In genomic region chr11:119305556-119306372, GRCh38 we compare ENCODE assay signal across 13 cellular contexts. TPM values are rescaled to one million over a fixed set of nuclear protein-coding genes. Genes with fewer than 3 reads are reported as not detected.
DNase-seq lines count a peak whose midpoint lies in the region; ATAC-seq and TF ChIP-seq lines count a peak whose summit lies in the region.
"Had no signal": no experiment of that assay in that cellular context is flagged by ENCODE, and none has a peak within 500 bp of the region (broad histone marks: within the 10 kb centered on the region; RNA-seq: fewer than 3 reads in every experiment).

No MANE protein-coding gene starts in this region.

- no peak for TF ChIP-seq POLR2A in stomach (IDR thresholded peaks at IDR 0.05)

- H3K79me2 ChIP-seq in PC-9 (ENCODE audit: low read depth): no peaks in the 10 kb centered on the region

- CTCF ChIA-PET in T-cell (lab: Charles Lee): interaction anchor here (0.6 to 2.0 kb wide), 6 partner anchors 10 to 1879 kb away, joined by 3 to 10 read pairs (median 6); no protein-coding TSS in a partner anchor
- CTCF ChIA-PET in PC-9 (lab: Charles Lee): interaction anchor here (0.6 kb wide), 1 partner anchor 77 kb away, joined by 4 read pairs; no protein-coding TSS in a partner anchor

- no peak for TF ChIP-seq EP300 in stomach (IDR thresholded peaks at IDR 0.05)

- H3K4me1 ChIP-seq in esophagus (ENCODE audit: control insufficient read depth in 2 of 2, insufficient read depth in 2 of 2, low read length in 1 of 2) (peaks cover 2 to 3% of the 10 kb centered on the region in 2 donors), stomach (peaks cover 0 to 45% (median 16%) of the 10 kb centered on the region in 4 donors), PC-9 (replicated peaks; ENCODE audit: insufficient read depth) (no peaks in the 10 kb centered on the region)
- H3K4me1 ChIP-seq: pancreas had no signal

- H3K4me1 Mint-ChIP-seq in activated CD4-positive, alpha-beta T cell treated with anti-CD3 and anti-CD28 coated beads, Interleukin-2, amount 10 ng/mL, durations not matched to agents 24 days and 14 days: peaks cover 25% of the 10 kb centered on the region
- H3K4me1 Mint-ChIP-seq in T-cell: peaks cover 30 to 33% (median 32%) of the 10 kb centered on the region in 3 donors

- H3K27me3 ChIP-seq in esophagus (ENCODE audit: control insufficient read depth in 1 of 2, insufficient read depth in 2 of 2, low read length in 2 of 2) (no peaks in the 10 kb centered on the region), stomach (no peaks in the 10 kb centered on the region), PC-9 (ENCODE audit: insufficient read depth, low read depth) (no peaks in the 10 kb centered on the region)
- H3K27me3 ChIP-seq: pancreas had no signal

- intact Hi-C loops in activated CD4-positive, alpha-beta T cell treated with anti-CD3 and anti-CD28 coated beads, Interleukin-2, amount 10 ng/mL, durations not matched to agents 24 days and 14 days (cut with micrococcal nuclease): loop anchor here (1.0 kb wide), 1 partner anchor 16 kb away; no protein-coding TSS in a partner anchor
- intact Hi-C loops in stomach (cut with DNase I; ENCODE audit: low total_unique reads): no loop called here
- intact Hi-C loops in PC-9 (cut with micrococcal nuclease; ENCODE audit: unreplicated experiment): no loop called here

- peaks cover 0 to 18% of the 10 kb centered on the region in 2 donors for H3K36me3 ChIP-seq in esophagus (ENCODE audit: control insufficient read depth in 2 of 2, insufficient read depth in 2 of 2, low read length in 1 of 2)
- peaks cover 13 to 93% (median 73%) of the 10 kb centered on the region in 4 donors for H3K36me3 ChIP-seq in stomach
- peaks cover 19% of the 10 kb centered on the region; the same call in 1 of the 2 replicates for H3K36me3 ChIP-seq in PC-9 (ENCODE audit: low read depth)

- 82 to 86% methylated on average over 7 of the region's 7 CpGs for WGBS in esophagus, 2 donors
- 75 to 86% (median 77%) methylated on average over 7 of the region's 7 CpGs for WGBS in stomach, 5 donors

- no peaks in the 10 kb centered on the region for H4K20me1 ChIP-seq in PC-9 (ENCODE audit: insufficient read depth)

- peak; percentile 55 for DNase-seq in activated CD4-positive, alpha-beta T cell treated with anti-CD3 and anti-CD28 coated beads, Interleukin-2, amount 10 ng/mL, durations not matched to agents 24 days and 14 days
- DNase-seq in activated CD4-positive, alpha-beta T cell treated with anti-CD3 and anti-CD28 coated beads for 48 hours: no peak
- DNase-seq in T-cell (no peak), stomach (no peak), PC-9 (no peak), GM19240 (ENCODE audit: insufficient read length, low spot score) (no peak)
- no peak for DNase-seq in activated CD4-positive, CD25-positive, alpha-beta regulatory T cell (lab: John Stamatoyannopoulos, UW)
- DNase-seq: cortex of kidney, left cardiac atrium, NCI-H446, pancreas had no signal

- POLR2A ChIA-PET in T-cell (lab: Charles Lee) (interaction anchor here (0.6 kb wide), 2 partner anchors 11 to 33 kb away, joined by 3 to 5 read pairs; partner anchors contain the start of gene MCAM (in 1 of the 2)), PC-9 (lab: Charles Lee; ENCODE audit: unreplicated experiment) (no interaction called here)

- H2AFZ ChIP-seq in PC-9: no peak overlapping the region

- H3F3A ChIP-seq in PC-9 (ENCODE audit: insufficient read depth, low read depth): peaks cover 17% of the 10 kb centered on the region

- no peaks in the 10 kb centered on the region for H3K9me3 ChIP-seq in esophagus (ENCODE audit: control insufficient read depth in 2 of 2, insufficient read depth in 1 of 2, low read depth in 1 of 2, low read length in 1 of 2)
- H3K9me3 ChIP-seq in stomach: no peaks in the 10 kb centered on the region
- H3K9me3 ChIP-seq in PC-9 (ENCODE audit: insufficient read depth, low read depth): no peaks in the 10 kb centered on the region
- H3K9me3 ChIP-seq: pancreas had no signal

- BruUV-seq in PC-9 (replicated peaks; lab: Mats Ljungman, UMichigan): no TSS peak

- no peaks in the 10 kb centered on the region for H3K27me3 Mint-ChIP-seq in activated CD4-positive, alpha-beta T cell treated with anti-CD3 and anti-CD28 coated beads, Interleukin-2, amount 10 ng/mL, durations not matched to agents 24 days and 14 days
- no peaks in the 10 kb centered on the region for H3K27me3 Mint-ChIP-seq in T-cell

- H3K36me3 Mint-ChIP-seq in activated CD4-positive, alpha-beta T cell treated with anti-CD3 and anti-CD28 coated beads, Interleukin-2, amount 10 ng/mL, durations not matched to agents 24 days and 14 days (ENCODE audit: low read depth): peaks cover 36% of the 10 kb centered on the region
- peaks cover 31% of the 10 kb centered on the region for H3K36me3 Mint-ChIP-seq in T-cell

- no peaks in the 10 kb centered on the region for H3K9me3 Mint-ChIP-seq in activated CD4-positive, alpha-beta T cell treated with anti-CD3 and anti-CD28 coated beads, Interleukin-2, amount 10 ng/mL, durations not matched to agents 24 days and 14 days
- H3K9me3 Mint-ChIP-seq in T-cell: no peaks in the 10 kb centered on the region

- H3K27ac ChIP-seq in esophagus (ENCODE audit: low read depth in 2 of 2, low read length in 1 of 2) (peak overlapping the region; percentile 32 to 70), stomach (peak overlapping the region in 4 of 5 donors; percentile 48 to 95 (median 74)), PC-9 (no peak overlapping the region)
- H3K27ac ChIP-seq: pancreas had no signal

- H3K4me3 Mint-ChIP-seq in activated CD4-positive, alpha-beta T cell treated with anti-CD3 and anti-CD28 coated beads, Interleukin-2, amount 10 ng/mL, durations not matched to agents 24 days and 14 days: peak overlapping the region; percentile 32
- H3K4me3 Mint-ChIP-seq in T-cell: peak overlapping the region; percentile 44 to 79 (median 49)

- no peak overlapping the region for H3K4me3 ChIP-seq in esophagus (ENCODE audit: low read depth in 1 of 2, low read length in 2 of 2)
- no peak overlapping the region for H3K4me3 ChIP-seq in stomach
- no peak overlapping the region for H3K4me3 ChIP-seq in PC-9
- H3K4me3 ChIP-seq: pancreas had no signal

- H3K9me2 ChIP-seq in PC-9 (ENCODE audit: insufficient read depth): no peaks in the 10 kb centered on the region

- ATAC-seq in T-cell (replicated peaks in 1 of 4): peak in 3 of 4 experiments; percentile 12 to 30 (median 24)

- H3K27ac Mint-ChIP-seq in activated CD4-positive, alpha-beta T cell treated with anti-CD3 and anti-CD28 coated beads, Interleukin-2, amount 10 ng/mL, durations not matched to agents 24 days and 14 days: peak overlapping the region; percentile 89
- peak overlapping the region; percentile 92 to 95 for H3K27ac Mint-ChIP-seq in T-cell

- TF ChIP-seq CTCF in stomach (IDR thresholded peaks at IDR 0.05) (no peak), PC-9 (conservative IDR thresholded peaks at IDR 0.05) (no peak)

- H3K4me2 ChIP-seq in PC-9: no peak overlapping the region

RNA-seq across cellular contexts. Expression of gene MCAM, which starts 11.2 kb away (rescaled TPM):
- 7.5 and 8.1 TPM in 2 replicates for total RNA-seq in activated CD4-positive, alpha-beta T cell treated with anti-CD3 and anti-CD28 coated beads, Interleukin-2, amount 10 ng/mL, durations not matched to agents 24 days and 14 days
- total RNA-seq in T-cell (10 to 100 TPM in 1 of 5 donors, 1 to 10 TPM in 1, under 1 TPM in 3; 0.50 to 10.2 (median 0.76) TPM), stomach (100 to 1,000 TPM in 3 of 5 donors, 10 to 100 TPM in 2; 49.6 to 379 (median 111) TPM), PC-9 (2021) (38.8 and 54.5 TPM in 2 replicates)
- polyA plus RNA-seq in esophagus (10 to 100 TPM; 10.3 to 34.4 TPM), stomach (10 to 100 TPM in 2 of 3 donors, 1 to 10 TPM in 1; 7.3 to 54.8 (median 16.0) TPM)

RNA-seq across cellular contexts. Expression of gene RNF26, which starts 28.6 kb away (rescaled TPM):
- total RNA-seq in activated CD4-positive, alpha-beta T cell treated with anti-CD3 and anti-CD28 coated beads, Interleukin-2, amount 10 ng/mL, durations not matched to agents 24 days and 14 days: 26.5 and 26.8 TPM in 2 replicates
- 10 to 100 TPM; 18.4 to 21.4 (median 20.3) TPM for total RNA-seq in T-cell
- polyA plus RNA-seq in esophagus: 10 to 100 TPM in 1 of 2 donors, 1 to 10 TPM in 1; 7.4 to 16.2 TPM
- total RNA-seq in stomach: 10 to 100 TPM in 2 of 5 donors, 1 to 10 TPM in 2, not detected in 1; 1.3 to 45.8 (median 11.7) TPM
- polyA plus RNA-seq in stomach: 10 to 100 TPM in 2 of 3 donors, 1 to 10 TPM in 1; 7.0 to 14.8 (median 10.3) TPM
- 55.0 and 64.3 TPM in 2 replicates for total RNA-seq in PC-9 (2021)

RNA-seq across cellular contexts. Expression of gene C1QTNF5, which starts 34.9 kb away (rescaled TPM):
- not detected in 2 replicates for total RNA-seq in activated CD4-positive, alpha-beta T cell treated with anti-CD3 and anti-CD28 coated beads, Interleukin-2, amount 10 ng/mL, durations not matched to agents 24 days and 14 days
- not detected for total RNA-seq in T-cell
- polyA plus RNA-seq in esophagus: 1 to 10 TPM; 4.8 to 6.7 TPM
- 100 to 1,000 TPM in 1 of 5 donors, 10 to 100 TPM in 4; 11.4 to 169 (median 17.4) TPM for total RNA-seq in stomach
- polyA plus RNA-seq in stomach: 10 to 100 TPM; 12.7 to 30.3 (median 20.6) TPM
- total RNA-seq in PC-9 (2021): not detected in 2 replicates

RNA-seq across cellular contexts. Expression of gene MFRP, which starts 40.7 kb away (rescaled TPM):
- not detected in 2 replicates for total RNA-seq in activated CD4-positive, alpha-beta T cell treated with anti-CD3 and anti-CD28 coated beads, Interleukin-2, amount 10 ng/mL, durations not matched to agents 24 days and 14 days
- total RNA-seq in T-cell (not detected), stomach (not detected), PC-9 (2021) (not detected in 2 replicates)
- polyA plus RNA-seq in esophagus (not detected), stomach (not detected)
- total RNA-seq: HT-29, left cardiac atrium, pancreas had no signal
- polyA plus RNA-seq: pancreas had no signal

Comparison
In these comparisons a context has a peak if more than half of its experiments do, and no peak if none do; other contexts are left out.
1. RNA of gene C1QTNF5, which starts 34.9 kb away (total RNA-seq): 11.4 to 169 TPM in stomach; not detected in activated CD4-positive, alpha-beta T cell treated with anti-CD3 and anti-CD28 coated beads, Interleukin-2, amount 10 ng/mL, durations not matched to agents 24 days and 14 days, not detected in T-cell and not detected in PC-9; every median in the first group is over 10 times any median in the second.